In the genomic region with DNA sequence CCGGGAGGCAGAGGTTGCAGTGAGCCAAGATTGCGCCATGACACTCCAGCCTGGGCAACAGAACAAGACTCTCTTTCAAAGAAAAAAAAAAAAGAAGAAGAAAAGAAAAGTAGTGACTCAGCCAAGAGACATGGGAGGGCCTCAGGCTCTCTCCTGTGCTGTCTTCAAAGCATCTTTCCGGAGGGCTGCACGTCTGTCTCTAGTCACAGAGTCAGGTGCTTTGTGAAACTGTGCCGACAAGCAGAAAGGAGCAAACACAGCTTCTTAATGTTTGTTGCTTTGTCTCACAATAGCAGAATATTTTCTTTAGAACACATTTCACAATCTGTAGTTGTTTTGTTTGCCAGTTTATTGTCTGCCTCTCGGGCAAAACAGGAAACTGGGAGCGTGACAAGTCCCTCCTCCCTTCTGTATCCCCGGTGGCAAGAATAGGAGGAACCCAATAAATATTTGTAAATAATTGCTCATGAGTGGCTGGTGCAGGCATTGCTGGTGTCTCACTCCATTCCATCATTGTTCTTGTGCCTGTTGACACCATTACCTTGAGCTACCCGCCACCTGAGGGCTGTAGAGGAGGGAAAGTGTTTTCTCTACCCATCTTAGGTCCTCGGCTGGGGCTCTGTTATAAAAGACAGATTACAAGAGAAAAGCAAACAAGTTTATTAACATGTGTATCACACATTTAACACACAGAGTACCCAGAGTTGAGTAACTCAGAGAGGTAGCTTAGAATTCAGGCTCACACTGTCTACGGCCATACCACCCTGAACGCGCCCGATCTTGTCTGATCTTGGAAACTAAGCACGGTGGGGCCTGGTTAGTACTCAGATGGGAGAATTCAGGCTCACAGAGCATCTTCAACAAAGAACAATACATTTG, we compare ENCODE assay signal across 12 cellular contexts. TPM values are rescaled to one million over a fixed set of nuclear protein-coding genes. Genes with fewer than 3 reads are reported as not detected.
DNase-seq lines count a peak whose midpoint lies in the region; ATAC-seq and TF ChIP-seq lines count a peak whose summit lies in the region.
"Had no signal": no experiment of that assay in that cellular context is flagged by ENCODE, and none has a peak within 500 bp of the region (broad histone marks: within the 10 kb centered on the region; RNA-seq: fewer than 3 reads in every experiment).

No MANE protein-coding gene starts in this region.

- no peak overlapping the region for H4K8ac ChIP-seq in IMR-90 (ENCODE audit: low read depth in 2 of 2, low read length in 2 of 2)
- H4K8ac ChIP-seq in mesenchymal stem cell (ENCODE audit: low read length), result no peak overlapping the region

- H3K36me3 ChIP-seq in IMR-90 (ENCODE audit: control insufficient read depth, insufficient read depth, low read length), result no peaks in the 10 kb centered on the region
- no peaks in the 10 kb centered on the region for H3K36me3 ChIP-seq in mesenchymal stem cell (ENCODE audit: control insufficient read depth in 1 of 2, insufficient read depth in 2 of 2, low read depth in 1 of 2, low read length in 2 of 2)
- H3K36me3 ChIP-seq in ascending aorta, result no peaks in the 10 kb centered on the region

- intact Hi-C loops in CD4-positive, alpha-beta T cell (cut with DNase I, micrococcal nuclease), result no loop called here
- intact Hi-C loops in IMR-90 (cut with micrococcal nuclease) (no loop called here), ascending aorta (cut with DNase I) (no loop called here)

- no peaks in the 10 kb centered on the region for H4K20me1 ChIP-seq in IMR-90 (ENCODE audit: insufficient read depth, low read length)

- 0 out of 2 replicates have a peak, but pooled peaks cover 2% of the 10 kb centered on the region for H3K4me1 ChIP-seq in IMR-90 (ENCODE audit: control insufficient read depth, insufficient read depth, low read length)
- peaks cover 2% of the 10 kb centered on the region for H3K4me1 ChIP-seq in mesenchymal stem cell (ENCODE audit: control insufficient read depth, insufficient read depth, low read depth, low read length)
- H3K4me1 ChIP-seq in ascending aorta, result no peaks in the 10 kb centered on the region

- no peak for TF ChIP-seq POLR2A in IMR-90 (IDR thresholded peaks at IDR 0.05; ENCODE audit: low read depth, low read length)
- TF ChIP-seq POLR2A in erythroblast (IDR thresholded peaks at IDR 0.05; ENCODE audit: low read length), result no peak

- H3K27ac Mint-ChIP-seq in CD4-positive, alpha-beta T cell, result peak overlapping the region; percentile 68
- H3K27ac Mint-ChIP-seq in activated naive CD4-positive, alpha-beta T cell treated with anti-CD3 and anti-CD28 coated beads, Interleukin-2, amount 10 ng/mL, durations not matched to agents 7 days and 5 days, result no peak overlapping the region
- H3K27ac Mint-ChIP-seq: endodermal cell had no signal

- peaks cover 8% of the 10 kb centered on the region for H3K4me1 Mint-ChIP-seq in CD4-positive, alpha-beta T cell (ENCODE audit: low read depth)
- peaks cover 14% of the 10 kb centered on the region for H3K4me1 Mint-ChIP-seq in activated naive CD4-positive, alpha-beta T cell treated with anti-CD3 and anti-CD28 coated beads, Interleukin-2, amount 10 ng/mL, durations not matched to agents 7 days and 5 days
- H3K4me1 Mint-ChIP-seq: endodermal cell had no signal

- no peak for TF ChIP-seq CTCF in CD4-positive, alpha-beta T cell (IDR thresholded peaks at IDR 0.05)
- TF ChIP-seq CTCF in IMR-90 (conservative IDR thresholded peaks at IDR 0.05; ENCODE audit: low read depth, low read length) (no peak), ascending aorta (IDR thresholded peaks at IDR 0.05) (no peak)

- no peak overlapping the region for H3K56ac ChIP-seq in IMR-90 (ENCODE audit: extremely low read depth, insufficient read depth, low read length)

- H2BK5ac ChIP-seq in IMR-90 (ENCODE audit: low read depth, low read length, poor library complexity, severe bottlenecking), result no peak overlapping the region
- no peak overlapping the region for H2BK5ac ChIP-seq in mesenchymal stem cell (ENCODE audit: low read depth, low read length, poor library complexity, severe bottlenecking)

- peaks cover 6% of the 10 kb centered on the region for H3K27me3 Mint-ChIP-seq in CD4-positive, alpha-beta T cell
- peaks cover 31% of the 10 kb centered on the region for H3K27me3 Mint-ChIP-seq in activated naive CD4-positive, alpha-beta T cell treated with anti-CD3 and anti-CD28 coated beads, Interleukin-2, amount 10 ng/mL, durations not matched to agents 7 days and 5 days

- H3K27ac ChIP-seq in CD4-positive, alpha-beta T cell (ENCODE audit: low read depth, low read length), result no peak overlapping the region
- no peak overlapping the region for H3K27ac ChIP-seq in IMR-90 (ENCODE audit: insufficient read depth, low read length)
- H3K27ac ChIP-seq in mesenchymal stem cell (ENCODE audit: low read length, poor library complexity, severe bottlenecking), result no peak overlapping the region
- H3K27ac ChIP-seq in ascending aorta, result no peak overlapping the region

- WGBS in IMR-90 (ENCODE audit: extremely low coverage in 2 of 2, insufficient read length in 1 of 2), 2 experiments, result 40% methylated on average over 3 of the region's 15 CpGs; no CpG with 5 or more reads in 1 of the 2 experiments
- 76% methylated on average over 11 of the region's 15 CpGs for WGBS in mesenchymal stem cell

- H3K9ac ChIP-seq in IMR-90 (ENCODE audit: low read depth, low read length) (no peak overlapping the region), mesenchymal stem cell (ENCODE audit: low read length) (no peak overlapping the region)

- no peak overlapping the region for H3K18ac ChIP-seq in IMR-90 (ENCODE audit: low read depth, low read length)
- no peak overlapping the region for H3K18ac ChIP-seq in mesenchymal stem cell (ENCODE audit: low read depth in 1 of 2, low read length in 2 of 2)

- CTCF ChIA-PET in CD4-positive, alpha-beta T cell (lab: Charles Lee), result no interaction called here
- CTCF ChIA-PET in IMR-90 (lab: Yijun Ruan, JAX), result no interaction called here
- CTCF ChIA-PET in activated naive CD4-positive, alpha-beta T cell treated with anti-CD3 and anti-CD28 coated beads, Interleukin-2, amount 10 ng/mL, durations not matched to agents 7 days and 5 days (lab: Charles Lee), result interaction anchor here (1.5 to 1.8 kb wide), 2 partner anchors 22 to 84 kb away, joined by 3 to 6 read pairs; no protein-coding TSS in a partner anchor

- H4K91ac ChIP-seq in IMR-90 (ENCODE audit: insufficient read depth, low read depth, low read length), result no peak overlapping the region
- no peak overlapping the region for H4K91ac ChIP-seq in mesenchymal stem cell (ENCODE audit: low read length)

- TF ChIP-seq RAD21 in IMR-90 (IDR thresholded peaks at IDR 0.05; ENCODE audit: low read length), result no peak

- H3K4me3 ChIP-seq in IMR-90 (ENCODE audit: insufficient read depth, low read depth, low read length) (no peak overlapping the region), mesenchymal stem cell (ENCODE audit: insufficient read depth in 1 of 2, low read depth in 1 of 2, low read length in 2 of 2) (no peak overlapping the region), ascending aorta (no peak overlapping the region)

- in situ Hi-C loops in IMR-90 (cut with MboI; ENCODE audit: low sequenced_read_pairs), result no loop called here

- DNase-seq in CD4-positive, alpha-beta T cell, result peak in 6 of 10 experiments; percentile 22 to 39 (median 33)
- DNase-seq in IMR-90 (peak; percentile 33), mesenchymal stem cell (peak; percentile 59), erythroblast (lab: John Stamatoyannopoulos, UW) (no peak), ascending aorta (ENCODE audit: low spot score in 2 of 2) (no peak), T-helper 1 cell (no peak)
- peak; percentile 41 for DNase-seq in activated naive CD4-positive, alpha-beta T cell treated with anti-CD3 and anti-CD28 coated beads, Interleukin-2, amount 10 ng/mL, durations not matched to agents 7 days and 5 days
- DNase-seq: endodermal cell, NCI-H82 had no signal

- no peaks in the 10 kb centered on the region for H3K9me3 ChIP-seq in CD4-positive, alpha-beta T cell (ENCODE audit: control insufficient read depth, low read length)
- no peaks in the 10 kb centered on the region for H3K9me3 ChIP-seq in IMR-90 (ENCODE audit: control insufficient read depth, insufficient read depth, low read length)
- no peaks in the 10 kb centered on the region for H3K9me3 ChIP-seq in mesenchymal stem cell (ENCODE audit: control insufficient read depth, low read length)
- H3K9me3 ChIP-seq in ascending aorta, result no peaks in the 10 kb centered on the region

- H2BK120ac ChIP-seq in IMR-90 (ENCODE audit: low read depth, low read length) (no peak overlapping the region), mesenchymal stem cell (ENCODE audit: low read depth, low read length) (no peak overlapping the region)

- H3K23ac ChIP-seq in IMR-90 (ENCODE audit: low read depth, low read length) (no peak overlapping the region), mesenchymal stem cell (ENCODE audit: low read length in 2 of 2) (no peak overlapping the region)

- dilution Hi-C loops in IMR-90 (cut with HindIII; ENCODE audit: low sequenced_read_pairs, unreplicated experiment), result no loop called here

- no peak overlapping the region for H2BK15ac ChIP-seq in IMR-90 (ENCODE audit: low read depth, low read length)
- H2BK15ac ChIP-seq in mesenchymal stem cell (ENCODE audit: low read depth, poor library complexity, severe bottlenecking), result no peak overlapping the region

- H3K9me3 Mint-ChIP-seq in CD4-positive, alpha-beta T cell, result no peaks in the 10 kb centered on the region
- H3K9me3 Mint-ChIP-seq in activated naive CD4-positive, alpha-beta T cell treated with anti-CD3 and anti-CD28 coated beads, Interleukin-2, amount 10 ng/mL, durations not matched to agents 7 days and 5 days, result no peaks in the 10 kb centered on the region
- H3K9me3 Mint-ChIP-seq: endodermal cell had no signal

- H3K14ac ChIP-seq in IMR-90 (replicated peaks; ENCODE audit: low read depth, low read length) (no peak overlapping the region), mesenchymal stem cell (ENCODE audit: low read length in 2 of 2) (no peak overlapping the region)

- H3K36me3 Mint-ChIP-seq in CD4-positive, alpha-beta T cell (ENCODE audit: low read depth), result no peaks in the 10 kb centered on the region
- no peaks in the 10 kb centered on the region for H3K36me3 Mint-ChIP-seq in activated naive CD4-positive, alpha-beta T cell treated with anti-CD3 and anti-CD28 coated beads, Interleukin-2, amount 10 ng/mL, durations not matched to agents 7 days and 5 days

- no TSS peak for BruUV-seq in IMR-90 (replicated peaks; lab: Mats Ljungman, UMichigan)

- no peaks in the 10 kb centered on the region; the same call in 1 of the 2 replicates for H3K9me1 ChIP-seq in IMR-90 (ENCODE audit: insufficient read depth, low read length)

- H2AFZ ChIP-seq in IMR-90 (replicated peaks; ENCODE audit: low read length, poor library complexity) (no peak overlapping the region), mesenchymal stem cell (ENCODE audit: low read depth, low read length) (no peak overlapping the region)

- H3K79me1 ChIP-seq in IMR-90 (ENCODE audit: low read depth in 1 of 2, low read length in 2 of 2) (no peaks in the 10 kb centered on the region), mesenchymal stem cell (replicated peaks; ENCODE audit: low read length, poor library complexity, severe bottlenecking) (no peaks in the 10 kb centered on the region)

- H2AK5ac ChIP-seq in IMR-90 (ENCODE audit: low read depth, low read length) (no peak overlapping the region), mesenchymal stem cell (ENCODE audit: low read length, severe bottlenecking) (no peak overlapping the region)

- peak; percentile 95 for ATAC-seq in CD4-positive, alpha-beta T cell (ENCODE audit: poor library complexity)
- ATAC-seq in IMR-90 (ENCODE audit: low read depth) (peak; percentile 65), HG03025 (IDR thresholded peaks at IDR 0.05; ENCODE audit: low FRiP score, unreplicated experiment) (no peak)

- H3K27me3 ChIP-seq in CD4-positive, alpha-beta T cell (ENCODE audit: control insufficient read depth, insufficient read depth, low read length), result no peaks in the 10 kb centered on the region
- H3K27me3 ChIP-seq in IMR-90 (ENCODE audit: control insufficient read depth, insufficient read depth, low read length) (peaks cover 28% of the 10 kb centered on the region), mesenchymal stem cell (ENCODE audit: control insufficient read depth in 1 of 2, insufficient read depth in 1 of 2, low read length in 2 of 2) (peaks cover 2 to 36% of the 10 kb centered on the region in 2 experiments), ascending aorta (no peaks in the 10 kb centered on the region)

- H3K4me3 Mint-ChIP-seq in CD4-positive, alpha-beta T cell, result no peak overlapping the region
- no peak overlapping the region for H3K4me3 Mint-ChIP-seq in activated naive CD4-positive, alpha-beta T cell treated with anti-CD3 and anti-CD28 coated beads, Interleukin-2, amount 10 ng/mL, durations not matched to agents 7 days and 5 days
- H3K4me3 Mint-ChIP-seq: endodermal cell had no signal

- no peak overlapping the region for H2AK9ac ChIP-seq in IMR-90 (replicated peaks; ENCODE audit: low read depth, low read length, poor library complexity)

- H2BK20ac ChIP-seq in IMR-90 (ENCODE audit: low read depth, low read length), result no peak overlapping the region

- H3K4ac ChIP-seq in IMR-90 (ENCODE audit: low read depth, low read length) (no peak overlapping the region), mesenchymal stem cell (ENCODE audit: low read depth in 1 of 2, low read length in 2 of 2) (no peak overlapping the region)

- no peak overlapping the region for H2BK12ac ChIP-seq in mesenchymal stem cell (ENCODE audit: low read length in 2 of 2)

- POLR2A ChIA-PET in CD4-positive, alpha-beta T cell (lab: Charles Lee), result interaction anchor here (1.0 kb wide), 1 partner anchor 28 kb away, joined by 3 read pairs; no protein-coding TSS in a partner anchor
- POLR2A ChIA-PET in IMR-90 (lab: Charles Lee; ENCODE audit: unreplicated experiment), result no interaction called here

- no peak overlapping the region for H4K5ac ChIP-seq in IMR-90 (ENCODE audit: low read depth, low read length)

- H3K4me2 ChIP-seq in IMR-90 (ENCODE audit: low read depth, low read length) (no peak overlapping the region), mesenchymal stem cell (ENCODE audit: low read length, poor library complexity, severe bottlenecking) (no peak overlapping the region)

RNA-seq across cellular contexts. Expression of a gene that starts 5.5 kb away (rescaled TPM):
- not detected for total RNA-seq in CD4-positive, alpha-beta T cell
- not detected in 2 replicates for total RNA-seq in IMR-90 (2012; rRNA removed)
- polyA plus RNA-seq in IMR-90 (2012; rRNA removed), result not detected in 2 replicates
- polyA plus RNA-seq in IMR-90 (2012; cell fraction: cytosol; rRNA removed), result not detected in 2 replicates
- not detected in 2 replicates for polyA plus RNA-seq in IMR-90 (2012; cell fraction: nucleus; rRNA removed; ENCODE audit: low replicate concordance)
- polyA plus RNA-seq in mesenchymal stem cell (2013, experiment 1 of 2), result not detected
- not detected for polyA plus RNA-seq in mesenchymal stem cell (2013, experiment 2 of 2)
- total RNA-seq in ascending aorta, result not detected
- total RNA-seq: endodermal cell, lung microvascular endothelial cell, ureter had no signal

RNA-seq across cellular contexts. Expression of a gene that starts 16.8 kb away (rescaled TPM):
- under 1 TPM in 1 of 2 experiments, not detected in 1; 0.11 TPM for total RNA-seq in CD4-positive, alpha-beta T cell
- under 0.01 TPM in 1 of 2 replicates, not detected in the other for total RNA-seq in IMR-90 (2012; rRNA removed)
- 0.09 and 0.11 TPM in 2 replicates for polyA plus RNA-seq in IMR-90 (2012; rRNA removed)
- 0.02 and 0.03 TPM in 2 replicates for polyA plus RNA-seq in IMR-90 (2012; cell fraction: cytosol; rRNA removed)
- 1.1 and 1.3 TPM in 2 replicates for polyA plus RNA-seq in IMR-90 (2012; cell fraction: nucleus; rRNA removed; ENCODE audit: low replicate concordance)
- polyA plus RNA-seq in mesenchymal stem cell (2013, experiment 1 of 2), result 1.6 TPM
- polyA plus RNA-seq in mesenchymal stem cell (2013, experiment 2 of 2), result 1.5 TPM
- total RNA-seq in ascending aorta, result not detected

RNA-seq across cellular contexts. Expression of a gene that starts 29.0 kb away (rescaled TPM):
- total RNA-seq in CD4-positive, alpha-beta T cell, result 1,000 to 10,000 TPM; 3,351 to 3,391 TPM
- total RNA-seq in IMR-90 (2012; rRNA removed), result 89.4 and 102 TPM in 2 replicates
- polyA plus RNA-seq in IMR-90 (2012; rRNA removed), result 381 and 388 TPM in 2 replicates
- 195 and 266 TPM in 2 replicates for polyA plus RNA-seq in IMR-90 (2012; cell fraction: cytosol; rRNA removed)
- polyA plus RNA-seq in IMR-90 (2012; cell fraction: nucleus; rRNA removed; ENCODE audit: low replicate concordance), result 262 and 802 TPM in 2 replicates
- polyA plus RNA-seq in mesenchymal stem cell (2013, experiment 1 of 2), result 1,039 TPM
- 1,049 TPM for polyA plus RNA-seq in mesenchymal stem cell (2013, experiment 2 of 2)
- 102 TPM for total RNA-seq in ascending aorta

Comparison
In these comparisons a context has a peak if more than half of its experiments do, and no peak if none do; other contexts are left out.
1. DNase-seq: peak in CD4-positive, alpha-beta T cell (6 of 10), IMR-90 (single experiment), activated naive CD4-positive, alpha-beta T cell treated with anti-CD3 and anti-CD28 coated beads, Interleukin-2, amount 10 ng/mL, durations not matched to agents 7 days and 5 days (single experiment) and mesenchymal stem cell (single experiment); none in erythroblast (0 of 2), ascending aorta (0 of 2) and T-helper 1 cell (0 of 5).
2. RNA of a gene that starts 29.0 kb away (total RNA-seq): 3,351 to 3,391 TPM in CD4-positive, alpha-beta T cell; 102 TPM in ascending aorta (single experiment) and 89.4 to 102 TPM in IMR-90; every median in the first group is over 10 times any median in the second.